Comparison of ENCODE assay signal across 13 cellular contexts in the genomic region with DNA sequence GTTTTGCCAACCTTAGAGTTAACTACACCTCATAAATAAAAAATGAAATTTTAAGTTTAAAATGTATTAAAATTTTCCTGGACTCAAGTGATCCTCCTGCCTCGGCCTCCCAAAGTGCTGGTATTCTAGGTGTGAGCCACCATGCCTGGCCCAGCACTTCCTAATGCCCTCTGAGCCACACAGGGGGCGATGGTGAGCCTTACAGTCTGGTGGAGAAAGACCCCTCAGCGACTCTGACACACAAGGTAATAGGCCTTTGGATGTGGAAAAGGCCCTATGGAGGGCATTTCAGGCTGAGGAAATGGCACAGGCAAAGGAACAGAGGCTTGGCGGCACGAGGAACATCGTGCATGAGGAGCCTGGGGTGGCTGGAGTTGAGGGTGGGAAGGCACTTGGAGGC. TPM values are rescaled to one million over a fixed set of nuclear protein-coding genes. Genes with fewer than 3 reads are reported as not detected.
DNase-seq lines count a peak whose midpoint lies in the region; ATAC-seq, FAIRE-seq and TF ChIP-seq lines count a peak whose summit lies in the region.
"Had no signal": no experiment of that assay in that cellular context is flagged by ENCODE, and none has a peak within 500 bp of the region (broad histone marks: within the 10 kb centered on the region; RNA-seq: fewer than 3 reads in every experiment).

No MANE protein-coding gene starts in this region.

- H3K27ac ChIP-seq in A549 (no peak overlapping the region), fibroblast of lung (ENCODE audit: insufficient read depth, low read length) (no peak overlapping the region), body of pancreas (peak overlapping the region in 1 of 4 donors; percentile 22)

- H3K36me3 ChIP-seq in fibroblast of lung (ENCODE audit: control insufficient read depth, insufficient read depth, low read length) (no peaks in the 10 kb centered on the region), body of pancreas (replicated peaks in 1 of 2; ENCODE audit: insufficient read depth in 1 of 2, low read depth in 2 of 2) (no peaks in the 10 kb centered on the region)

- no peak overlapping the region for H3K4me3 ChIP-seq in A549
- H3K4me3 ChIP-seq in fibroblast of lung (replicated peaks in 1 of 4; ENCODE audit: control extremely low read depth in 1 of 4, insufficient read depth in 1 of 4, low read depth in 3 of 4, low read length in 4 of 4): no peak overlapping the region
- no peak overlapping the region for H3K4me3 ChIP-seq in body of pancreas

- H4K20me1 ChIP-seq in fibroblast of lung (ENCODE audit: control insufficient read depth, extremely low read depth, insufficient read depth, low read length): no peaks in the 10 kb centered on the region

- CTCF ChIA-PET in A549 (lab: Yijun Ruan, JAX): interaction anchor here (1.6 to 12.9 kb wide), 2 partner anchors 11 to 96 kb away, joined by 3 to 352 read pairs; no protein-coding TSS in a partner anchor

- H2AFZ ChIP-seq in fibroblast of lung (ENCODE audit: low read length): no peak overlapping the region

- no peak for TF ChIP-seq EP300 in A549 (IDR thresholded peaks at IDR 0.05)

- intact Hi-C loops in sciatic nerve (cut with DNase I) (loop anchor here (10.0 kb wide), 1 partner anchor 81 kb away; no protein-coding TSS in a partner anchor), body of pancreas (cut with DNase I) (no loop called here)

- H3K27me3 ChIP-seq in fibroblast of lung (ENCODE audit: control insufficient read depth, insufficient read depth, low read length) (peaks cover 2% of the 10 kb centered on the region), body of pancreas (no peaks in the 10 kb centered on the region)

- POLR2A ChIA-PET in A549 (lab: Yijun Ruan, JAX): interaction anchor here (0.7 kb wide), 1 partner anchor 82 kb away, joined by 3 read pairs; no protein-coding TSS in a partner anchor

- 69% methylated on average over 6 of the region's 6 CpGs for WGBS in A549 (ENCODE audit: missing lambda C conversion rate)
- 84 to 93% methylated on average over 6 of the region's 6 CpGs for WGBS in body of pancreas, 2 donors

- no peak overlapping the region for H3K9ac ChIP-seq in fibroblast of lung (ENCODE audit: insufficient read depth, low read length)

- no peaks in the 10 kb centered on the region for H3K9me3 ChIP-seq in A549
- H3K9me3 ChIP-seq in fibroblast of lung (ENCODE audit: control insufficient read depth, insufficient read depth, low read depth, low read length): no peaks in the 10 kb centered on the region
- no peaks in the 10 kb centered on the region for H3K9me3 ChIP-seq in body of pancreas

- no peak for TF ChIP-seq POLR2A in A549 (IDR thresholded peaks at IDR 0.05; ENCODE audit: low read length)
- no peak for TF ChIP-seq POLR2A in body of pancreas (IDR thresholded peaks at IDR 0.05)

- no peak for ATAC-seq in A549
- ATAC-seq in sciatic nerve: no peak
- no peak for ATAC-seq in GM21390 (IDR thresholded peaks at IDR 0.05; ENCODE audit: unreplicated experiment)
- no peak for ATAC-seq in body of pancreas
- ATAC-seq: activated T-cell treated with anti-CD3 and anti-CD28 coated beads, Interleukin-2, amount 50 U/mL, for 72 hours had no signal

- no peak for FAIRE-seq in A549 (lab: Jason Lieb, UNC)
- FAIRE-seq: urothelium cell line had no signal

- no peaks in the 10 kb centered on the region for H3K79me2 ChIP-seq in fibroblast of lung (ENCODE audit: control insufficient read depth, insufficient read depth, low read length)

- peak; percentile 12; the same call in 1 of the 3 replicates for TF ChIP-seq CTCF in A549 (IDR thresholded peaks at IDR 0.05)
- peak; percentile 13 to 36 for TF ChIP-seq CTCF in fibroblast of lung (conservative IDR thresholded peaks at IDR 0.05 in 1 of 2, IDR thresholded peaks at IDR 0.05 in 1 of 2; ENCODE audit: low read depth in 1 of 2, low read length in 2 of 2)
- TF ChIP-seq CTCF in body of pancreas (IDR thresholded peaks at IDR 0.05): peak in 3 of 7 experiments; percentile 6 to 16 (median 8)

- H3K4me1 ChIP-seq in A549: peaks cover 6% of the 10 kb centered on the region
- no peaks in the 10 kb centered on the region for H3K4me1 ChIP-seq in fibroblast of lung (ENCODE audit: control insufficient read depth, extremely low read depth, insufficient read depth, low read length)
- peaks cover 11% of the 10 kb centered on the region for H3K4me1 ChIP-seq in body of pancreas

- DNase-seq in A549 (ENCODE audit: low read depth in 1 of 2, low spot score in 1 of 2) (no peak), DMS 273 treated with DMSO at 0.1 percent for 48 hours (lab: John Stamatoyannopoulos, UW) (peak; percentile 83), NCI-H69 (lab: John Stamatoyannopoulos, UW) (peak; percentile 23), fibroblast of lung (ENCODE audit: low read depth in 2 of 2) (no peak), sciatic nerve (ENCODE audit: low spot score) (no peak), 8988T (no peak), body of pancreas (no peak)
- DNase-seq: cortex of kidney, naive B cell, NCI-H510A treated with DMSO at 0.1 percent for 48 hours had no signal

- TF ChIP-seq RAD21 in A549 (conservative IDR thresholded peaks at IDR 0.05 in 1 of 2, IDR thresholded peaks at IDR 0.05 in 1 of 2): peak in 1 of 2 experiments; percentile 3; a peak in 1 of 5 replicates

- H3K4me2 ChIP-seq in A549 (no peak overlapping the region), fibroblast of lung (ENCODE audit: extremely low read depth, insufficient read depth, low read length) (no peak overlapping the region)

TF ChIP-seq in A549, 52 proteins besides CTCF, POLR2A, EP300 and RAD21:
- TF ChIP-seq EHMT2 (IDR thresholded peaks at IDR 0.05; ENCODE audit: low read depth) (no peak), JUN (IDR thresholded peaks at IDR 0.05) (no peak), RNF2 (IDR thresholded peaks at IDR 0.05; ENCODE audit: borderline replicate concordance, low read depth) (no peak), ZFP36 (IDR thresholded peaks at IDR 0.05; ENCODE audit: borderline replicate concordance, partially characterized antibody) (no peak), RARB (CRISPR knock-in tag; IDR thresholded peaks at IDR 0.05) (no peak), MAZ (IDR thresholded peaks at IDR 0.05; ENCODE audit: borderline replicate concordance, low read depth, low read length) (no peak), SREBF2 (IDR thresholded peaks at IDR 0.05) (no peak), KDM5A (IDR thresholded peaks at IDR 0.05) (no peak), GATA3 (IDR thresholded peaks at IDR 0.05; ENCODE audit: borderline replicate concordance) (no peak), BHLHE40 (IDR thresholded peaks at IDR 0.05; ENCODE audit: low read depth, low read length) (no peak), ESRRA (IDR thresholded peaks at IDR 0.05; ENCODE audit: borderline replicate concordance, low read length) (no peak), HOXB13 (CRISPR knock-in tag; IDR thresholded peaks at IDR 0.05; ENCODE audit: low read depth) (no peak), MYC (IDR thresholded peaks at IDR 0.05; ENCODE audit: borderline replicate concordance, low read length) (no peak), NFE2L2 (conservative IDR thresholded peaks at IDR 0.05; ENCODE audit: low read length) (no peak)
- TF ChIP-seq, protein P1, sequence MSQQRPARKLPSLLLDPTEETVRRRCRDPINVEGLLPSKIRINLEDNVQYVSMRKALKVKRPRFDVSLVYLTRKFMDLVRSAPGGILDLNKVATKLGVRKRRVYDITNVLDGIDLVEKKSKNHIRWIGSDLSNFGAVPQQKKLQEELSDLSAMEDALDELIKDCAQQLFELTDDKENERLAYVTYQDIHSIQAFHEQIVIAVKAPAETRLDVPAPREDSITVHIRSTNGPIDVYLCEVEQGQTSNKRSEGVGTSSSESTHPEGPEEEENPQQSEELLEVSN (IDR thresholded peaks at IDR 0.05; ENCODE audit: borderline replicate concordance, low read depth): no peak
- TF ChIP-seq, protein P2, sequence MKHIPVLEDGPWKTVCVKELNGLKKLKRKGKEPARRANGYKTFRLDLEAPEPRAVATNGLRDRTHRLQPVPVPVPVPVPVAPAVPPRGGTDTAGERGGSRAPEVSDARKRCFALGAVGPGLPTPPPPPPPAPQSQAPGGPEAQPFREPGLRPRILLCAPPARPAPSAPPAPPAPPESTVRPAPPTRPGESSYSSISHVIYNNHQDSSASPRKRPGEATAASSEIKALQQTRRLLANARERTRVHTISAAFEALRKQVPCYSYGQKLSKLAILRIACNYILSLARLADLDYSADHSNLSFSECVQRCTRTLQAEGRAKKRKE (CRISPR knock-in tag; IDR thresholded peaks at IDR 0.05; ENCODE audit: low read depth): no peak
- TF ChIP-seq, protein P3, sequence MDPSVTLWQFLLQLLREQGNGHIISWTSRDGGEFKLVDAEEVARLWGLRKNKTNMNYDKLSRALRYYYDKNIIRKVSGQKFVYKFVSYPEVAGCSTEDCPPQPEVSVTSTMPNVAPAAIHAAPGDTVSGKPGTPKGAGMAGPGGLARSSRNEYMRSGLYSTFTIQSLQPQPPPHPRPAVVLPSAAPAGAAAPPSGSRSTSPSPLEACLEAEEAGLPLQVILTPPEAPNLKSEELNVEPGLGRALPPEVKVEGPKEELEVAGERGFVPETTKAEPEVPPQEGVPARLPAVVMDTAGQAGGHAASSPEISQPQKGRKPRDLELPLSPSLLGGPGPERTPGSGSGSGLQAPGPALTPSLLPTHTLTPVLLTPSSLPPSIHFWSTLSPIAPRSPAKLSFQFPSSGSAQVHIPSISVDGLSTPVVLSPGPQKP (IDR thresholded peaks at IDR 0.05; ENCODE audit: low read depth, low read length): no peak
TF ChIP-seq in A549: peak in this region for 0.

RNA-seq across cellular contexts. Expression of a gene that starts 6.7 kb away (rescaled TPM):
- 5.8 and 7.1 TPM in 2 replicates for polyA plus RNA-seq in A549 (2011; rRNA removed)
- 33.9 and 64.1 TPM in 2 replicates for polyA plus RNA-seq in A549 (2012; cell fraction: cytosol; rRNA removed)
- 40.5 and 61.4 TPM in 2 replicates for polyA plus RNA-seq in A549 (2012; cell fraction: nucleus; rRNA removed)
- polyA plus RNA-seq in A549 (2017; fragmentation: RNase III; extraction: RNeasy Plus Mini Kit Qiagen cat#74134 plus additional on column Dnase treatment): 23.7 to 33.5 TPM (median 32.2 TPM) in 3 replicates
- 4.2 and 9.2 TPM in 2 replicates for polyA minus RNA-seq in A549 (2011; rRNA and poly(A)+ RNA removed)
- 1.7 and 2.6 TPM in 2 replicates for total RNA-seq in fibroblast of lung
- 0.20 and 0.58 TPM in 2 replicates for polyA plus RNA-seq in fibroblast of lung
- polyA plus RNA-seq in fibroblast of lung (2012): 1.6 and 3.7 TPM in 2 replicates
- 1.2 TPM in 1 of 2 replicates, not detected in the other for polyA minus RNA-seq in fibroblast of lung (ENCODE audit: low replicate concordance)
- total RNA-seq in sciatic nerve: 5.6 TPM
- 100 to 1,000 TPM; 180 to 465 TPM for total RNA-seq in body of pancreas

Comparison
In these comparisons a context has a peak if more than half of its experiments do, and no peak if none do; other contexts are left out.
1. DNase-seq: peak in DMS 273 treated with DMSO at 0.1 percent for 48 hours (single experiment) and NCI-H69 (single experiment); none in A549 (0 of 2), fibroblast of lung (0 of 2), sciatic nerve (single experiment), 8988T (single experiment) and body of pancreas (0 of 4).
2. RNA of a gene that starts 6.7 kb away (total RNA-seq): 180 to 465 TPM in body of pancreas; 5.6 TPM in sciatic nerve (single experiment) and 1.7 to 2.6 TPM in fibroblast of lung; every median in the first group is over 10 times any median in the second.